ENCODE assay signal across 2 cellular contexts in the genomic region with DNA sequence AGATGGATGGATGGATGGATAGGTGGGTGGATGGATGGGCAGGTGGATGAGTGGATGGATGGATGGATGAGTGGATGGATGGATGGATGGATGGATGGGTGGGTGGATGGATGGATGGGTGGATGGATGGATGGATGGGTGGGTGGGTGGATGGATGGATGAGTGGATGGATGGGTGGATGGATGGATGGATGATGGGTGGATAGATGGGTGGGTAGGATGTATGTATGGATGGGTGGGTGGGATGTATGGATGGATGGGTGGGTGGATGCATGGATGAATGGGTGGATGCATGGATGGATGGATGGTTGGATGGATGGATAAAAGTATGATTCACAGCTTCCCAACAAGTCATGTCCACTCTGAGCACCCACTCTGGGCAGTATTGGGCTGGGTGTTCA. TPM values are rescaled to one million over a fixed set of nuclear protein-coding genes. Genes with fewer than 3 reads are reported as not detected.
"Had no signal": no experiment of that assay in that cellular context is flagged by ENCODE, and none has a peak within 500 bp of the region (broad histone marks: within the 10 kb centered on the region; RNA-seq: fewer than 3 reads in every experiment).

No MANE protein-coding gene starts in this region.

RNA-seq across cellular contexts. Expression of a gene that starts 5.2 kb away (rescaled TPM):
- total RNA-seq: G401 had no signal

RNA-seq across cellular contexts. Expression of a gene that starts 29.7 kb away (rescaled TPM):
- total RNA-seq: GM12878 had no signal
